ENCODE assay signal across 9 cellular contexts in genomic region chr1:20760322-20760721, GRCh38.
"Had no signal": no experiment of that assay in that cellular context is flagged by ENCODE, and none has a peak within 500 bp of the region (broad histone marks: within the 10 kb centered on the region; RNA-seq: fewer than 3 reads in every experiment).

No MANE protein-coding gene starts in this region.

- FAIRE-seq: H1, H54 had no signal

- H3K27ac ChIP-seq: HL-60 had no signal

- DNase-seq: H9, HCEC 1CT, HFFc6, IMR-90, KBM-7 had no signal

- ATAC-seq: GM23338 had no signal

- H3K4me2 ChIP-seq: GM23338 had no signal

- H3K4me3 ChIP-seq: GM23338 had no signal

- H3K4me3 Mint-ChIP-seq: GM23338, H9, HFFc6 had no signal

- H3K27ac Mint-ChIP-seq: GM23338 had no signal

- H3K9me3 Mint-ChIP-seq: GM23338, H9, HFFc6 had no signal

- H2AFZ ChIP-seq: GM23338 had no signal
